Comparison of ENCODE assay signal across 10 cellular contexts in the genomic region with DNA sequence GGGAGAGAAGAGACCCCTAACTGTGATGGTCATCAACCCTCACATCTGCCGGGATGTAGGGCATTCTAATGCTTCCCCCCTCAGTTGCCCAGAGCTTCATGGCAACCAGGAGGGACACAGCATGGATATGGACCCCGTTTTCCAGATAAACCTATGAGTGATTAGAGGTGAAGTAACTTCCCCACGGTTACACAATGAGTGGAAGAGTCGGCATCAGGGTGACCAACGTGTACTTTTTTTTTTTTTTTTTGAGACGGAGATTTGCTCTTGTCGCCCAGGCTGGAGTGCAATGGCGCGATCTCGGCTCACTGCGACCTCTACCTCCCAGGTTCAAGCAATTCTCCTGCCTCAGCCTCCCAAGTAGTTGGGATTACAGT. TPM values are rescaled to one million over a fixed set of nuclear protein-coding genes. Genes with fewer than 3 reads are reported as not detected.
DNase-seq lines count a peak whose midpoint lies in the region; ATAC-seq and TF ChIP-seq lines count a peak whose summit lies in the region.
"Had no signal": no experiment of that assay in that cellular context is flagged by ENCODE, and none has a peak within 500 bp of the region (broad histone marks: within the 10 kb centered on the region; RNA-seq: fewer than 3 reads in every experiment).

No MANE protein-coding gene starts in this region.

- intact Hi-C loops in right cardiac atrium (cut with DNase I) = no loop called here
- intact Hi-C loops in activated T-helper 1 cell treated with anti-CD3 and anti-CD28 coated beads, Interleukin-12 subunit alpha, Interleukin-12 subunit beta, Interleukin-2, Interleukin-4 antibody, amounts not matched to agents 30 ng/mL and 10 ng/mL and 1 ng/mL, durations not matched to agents 14 hours and 24 hours and 36 hours (cut with micrococcal nuclease) = no loop called here

- POLR2A ChIA-PET in naive thymus-derived CD8-positive, alpha-beta T cell (lab: Charles Lee) = interaction anchor here (1.0 to 5.3 kb wide), 7 partner anchors 20 to 128 kb away, joined by 3 to 41 read pairs (median 6); a partner anchor contains a TSS

- H3K4me1 ChIP-seq in cardiac muscle cell (ENCODE audit: low read depth) (peaks cover 27% of the 10 kb centered on the region), right cardiac atrium (ENCODE audit: control insufficient read depth, insufficient read depth, low read length) (peaks cover 13% of the 10 kb centered on the region)

- H3K27ac ChIP-seq in cardiac muscle cell = peak overlapping the region; percentile 97
- H3K27ac ChIP-seq in right cardiac atrium (ENCODE audit: low read length) = no peak overlapping the region

- H3K9me3 Mint-ChIP-seq in activated T-helper 1 cell treated with anti-CD3 and anti-CD28 coated beads, Interleukin-12 subunit alpha, Interleukin-12 subunit beta, Interleukin-2, Interleukin-4 antibody, amounts not matched to agents 30 ng/mL and 10 ng/mL and 1 ng/mL, durations not matched to agents 14 hours and 24 hours and 36 hours = no peaks in the 10 kb centered on the region
- H3K9me3 Mint-ChIP-seq in naive thymus-derived CD8-positive, alpha-beta T cell = no peaks in the 10 kb centered on the region
- H3K9me3 Mint-ChIP-seq in type B pancreatic cell = no peaks in the 10 kb centered on the region

- no peaks in the 10 kb centered on the region for H3K36me3 Mint-ChIP-seq in activated T-helper 1 cell treated with anti-CD3 and anti-CD28 coated beads, Interleukin-12 subunit alpha, Interleukin-12 subunit beta, Interleukin-2, Interleukin-4 antibody, amounts not matched to agents 30 ng/mL and 10 ng/mL and 1 ng/mL, durations not matched to agents 14 hours and 24 hours and 36 hours (ENCODE audit: low read depth)
- H3K36me3 Mint-ChIP-seq in naive thymus-derived CD8-positive, alpha-beta T cell = no peaks in the 10 kb centered on the region
- no peaks in the 10 kb centered on the region for H3K36me3 Mint-ChIP-seq in type B pancreatic cell

- ATAC-seq in right cardiac atrium = no peak
- no peak for ATAC-seq in naive thymus-derived CD8-positive, alpha-beta T cell
- ATAC-seq in GM21576 (IDR thresholded peaks at IDR 0.05; ENCODE audit: unreplicated experiment) = no peak

- H3K27me3 ChIP-seq in cardiac muscle cell = no peaks in the 10 kb centered on the region
- H3K27me3 ChIP-seq in right cardiac atrium (ENCODE audit: control insufficient read depth, insufficient read depth) = no peaks in the 10 kb centered on the region

- WGBS in right cardiac atrium = 78% methylated on average over 11 of the region's 11 CpGs

- H3K4me1 Mint-ChIP-seq in activated T-helper 1 cell treated with anti-CD3 and anti-CD28 coated beads, Interleukin-12 subunit alpha, Interleukin-12 subunit beta, Interleukin-2, Interleukin-4 antibody, amounts not matched to agents 30 ng/mL and 10 ng/mL and 1 ng/mL, durations not matched to agents 14 hours and 24 hours and 36 hours (ENCODE audit: low read depth) = peaks cover 36% of the 10 kb centered on the region
- H3K4me1 Mint-ChIP-seq in naive thymus-derived CD8-positive, alpha-beta T cell = peaks cover 15 to 42% (median 39%) of the 10 kb centered on the region in 4 donors
- H3K4me1 Mint-ChIP-seq in type B pancreatic cell (ENCODE audit: unreplicated experiment) = peaks cover 9% of the 10 kb centered on the region

- H3K9me3 ChIP-seq in cardiac muscle cell (ENCODE audit: low read depth) = no peaks in the 10 kb centered on the region
- no peaks in the 10 kb centered on the region for H3K9me3 ChIP-seq in right cardiac atrium (ENCODE audit: control insufficient read depth, low read length)

- TF ChIP-seq CTCF in cardiac muscle cell (IDR thresholded peaks at IDR 0.05; ENCODE audit: low read depth, low read length) (no peak), type B pancreatic cell (conservative IDR thresholded peaks at IDR 0.05) (no peak)

- peak overlapping the region; percentile 10 for H3K27ac Mint-ChIP-seq in activated T-helper 1 cell treated with anti-CD3 and anti-CD28 coated beads, Interleukin-12 subunit alpha, Interleukin-12 subunit beta, Interleukin-2, Interleukin-4 antibody, amounts not matched to agents 30 ng/mL and 10 ng/mL and 1 ng/mL, durations not matched to agents 14 hours and 24 hours and 36 hours
- H3K27ac Mint-ChIP-seq in naive thymus-derived CD8-positive, alpha-beta T cell = peak overlapping the region in 9 of 10 donors; percentile 88 to 96 (median 92)
- H3K27ac Mint-ChIP-seq in type B pancreatic cell = peak overlapping the region; percentile 79

- no peaks in the 10 kb centered on the region for H3K36me3 ChIP-seq in cardiac muscle cell

- H3K4me3 Mint-ChIP-seq in activated T-helper 1 cell treated with anti-CD3 and anti-CD28 coated beads, Interleukin-12 subunit alpha, Interleukin-12 subunit beta, Interleukin-2, Interleukin-4 antibody, amounts not matched to agents 30 ng/mL and 10 ng/mL and 1 ng/mL, durations not matched to agents 14 hours and 24 hours and 36 hours = peak overlapping the region; percentile 67
- H3K4me3 Mint-ChIP-seq in naive thymus-derived CD8-positive, alpha-beta T cell = peak overlapping the region in 8 of 10 donors; percentile 2 to 79 (median 72)
- peak overlapping the region; percentile 4 for H3K4me3 Mint-ChIP-seq in type B pancreatic cell

- H3K4me3 ChIP-seq in cardiac muscle cell (no peak overlapping the region), right cardiac atrium (ENCODE audit: low read length) (no peak overlapping the region)

- H3K27me3 Mint-ChIP-seq in activated T-helper 1 cell treated with anti-CD3 and anti-CD28 coated beads, Interleukin-12 subunit alpha, Interleukin-12 subunit beta, Interleukin-2, Interleukin-4 antibody, amounts not matched to agents 30 ng/mL and 10 ng/mL and 1 ng/mL, durations not matched to agents 14 hours and 24 hours and 36 hours (ENCODE audit: insufficient read depth) = no peaks in the 10 kb centered on the region
- H3K27me3 Mint-ChIP-seq in naive thymus-derived CD8-positive, alpha-beta T cell = no peaks in the 10 kb centered on the region
- no peaks in the 10 kb centered on the region for H3K27me3 Mint-ChIP-seq in type B pancreatic cell

- DNase-seq in cardiac muscle cell (ENCODE audit: low read depth in 1 of 2, low spot score in 1 of 2) = no peak
- DNase-seq in right cardiac atrium = no peak
- no peak for DNase-seq in activated T-helper 1 cell treated with anti-CD3 and anti-CD28 coated beads, Interleukin-12 subunit alpha, Interleukin-12 subunit beta, Interleukin-2, Interleukin-4 antibody, amounts not matched to agents 30 ng/mL and 10 ng/mL and 1 ng/mL, durations not matched to agents 14 hours and 24 hours and 36 hours (ENCODE audit: low spot score)
- DNase-seq in naive thymus-derived CD8-positive, alpha-beta T cell = no peak
- no peak for DNase-seq in type B pancreatic cell (ENCODE audit: extremely low spot score, unreplicated experiment)
- DNase-seq in stimulated activated CD4-positive, alpha-beta T cell treated with anti-CD3 and anti-CD28 coated beads, Interleukin-4, amount 100 ng/mL, for 4 hours = no peak
- no peak for DNase-seq in kidney glomerular epithelial cell (lab: John Stamatoyannopoulos, UW)
- DNase-seq: erythroblast, RPMI8226 had no signal

RNA-seq across cellular contexts. Expression of a gene that starts 25.0 kb away (rescaled TPM):
- 54.5 and 83.1 TPM in 2 replicates for total RNA-seq in cardiac muscle cell
- 143 and 193 TPM in 2 replicates for polyA plus RNA-seq in cardiac muscle cell
- total RNA-seq in right cardiac atrium = 100 to 1,000 TPM in 3 of 4 donors, 10 to 100 TPM in 1; 95.4 to 114 (median 105) TPM
- polyA plus RNA-seq in right cardiac atrium = 133 TPM
- total RNA-seq in activated T-helper 1 cell treated with anti-CD3 and anti-CD28 coated beads, Interleukin-12 subunit alpha, Interleukin-12 subunit beta, Interleukin-2, Interleukin-4 antibody, amounts not matched to agents 30 ng/mL and 10 ng/mL and 1 ng/mL, durations not matched to agents 14 hours and 24 hours and 36 hours = 95.2 and 95.3 TPM in 2 replicates
- 10 to 100 TPM; 40.8 to 43.4 TPM for total RNA-seq in naive thymus-derived CD8-positive, alpha-beta T cell
- polyA plus RNA-seq in naive thymus-derived CD8-positive, alpha-beta T cell = 100 to 1,000 TPM; 145 to 158 (median 157) TPM
- 73.4 and 77.2 TPM in 2 replicates for total RNA-seq in type B pancreatic cell (ENCODE audit: low replicate concordance)

RNA-seq across cellular contexts. Expression of a gene that starts 50.4 kb away (rescaled TPM):
- total RNA-seq in cardiac muscle cell (17.1 and 25.7 TPM in 2 replicates), right cardiac atrium (1 to 10 TPM; 4.7 to 9.0 (median 7.6) TPM), type B pancreatic cell (ENCODE audit: low replicate concordance) (20.6 and 38.8 TPM in 2 replicates)
- polyA plus RNA-seq in cardiac muscle cell (22.3 and 24.4 TPM in 2 replicates), right cardiac atrium (3.8 TPM)
- total RNA-seq in activated T-helper 1 cell treated with anti-CD3 and anti-CD28 coated beads, Interleukin-12 subunit alpha, Interleukin-12 subunit beta, Interleukin-2, Interleukin-4 antibody, amounts not matched to agents 30 ng/mL and 10 ng/mL and 1 ng/mL, durations not matched to agents 14 hours and 24 hours and 36 hours = 22.3 and 25.0 TPM in 2 replicates
- 1 to 10 TPM; 6.7 to 6.8 TPM for total RNA-seq in naive thymus-derived CD8-positive, alpha-beta T cell
- 1 to 10 TPM; 1.8 to 6.8 (median 3.9) TPM for polyA plus RNA-seq in naive thymus-derived CD8-positive, alpha-beta T cell

Comparison
In these comparisons a context has a peak if more than half of its experiments do, and no peak if none do; other contexts are left out.
1. H3K27ac Mint-ChIP-seq: peak in every context shown above with its lines; median percentile 92 in naive thymus-derived CD8-positive, alpha-beta T cell; 79 in type B pancreatic cell; 10 in activated T-helper 1 cell treated with anti-CD3 and anti-CD28 coated beads, Interleukin-12 subunit alpha, Interleukin-12 subunit beta, Interleukin-2, Interleukin-4 antibody, amounts not matched to agents 30 ng/mL and 10 ng/mL and 1 ng/mL, durations not matched to agents 14 hours and 24 hours and 36 hours.
2. H3K4me3 Mint-ChIP-seq: peak in every context shown above with its lines; median percentile 72 in naive thymus-derived CD8-positive, alpha-beta T cell; 67 in activated T-helper 1 cell treated with anti-CD3 and anti-CD28 coated beads, Interleukin-12 subunit alpha, Interleukin-12 subunit beta, Interleukin-2, Interleukin-4 antibody, amounts not matched to agents 30 ng/mL and 10 ng/mL and 1 ng/mL, durations not matched to agents 14 hours and 24 hours and 36 hours; 4 in type B pancreatic cell.